Comparison of ENCODE assay signal across 8 cellular contexts in genomic region chr19:50723069-50723468, GRCh38. TPM values are rescaled to one million over a fixed set of nuclear protein-coding genes. Genes with fewer than 3 reads are reported as not detected.
DNase-seq lines count a peak whose midpoint lies in the region; ATAC-seq, FAIRE-seq and TF ChIP-seq lines count a peak whose summit lies in the region.

Gene CLEC11A, plus strand, starts transcription at chr19:50723364. Its CDS starts 162 bp downstream, at chr19:50723526.

- peaks cover 33% of the 10 kb centered on the region for H3K27me3 Mint-ChIP-seq in stimulated activated naive CD8-positive, alpha-beta T cell treated with anti-CD3 and anti-CD28 coated beads, Interleukin-15, Interleukin-2, amounts not matched to agents 100 ng/mL and 50 ng/mL, for 24 hours

- H3K27ac Mint-ChIP-seq in stimulated activated naive CD8-positive, alpha-beta T cell treated with anti-CD3 and anti-CD28 coated beads, Interleukin-15, Interleukin-2, amounts not matched to agents 100 ng/mL and 50 ng/mL, for 24 hours: peak within 1 kb of the TSS; percentile 65

- H3K4me2 ChIP-seq in keratinocyte (ENCODE audit: control insufficient read depth, extremely low read depth, insufficient read depth, low read depth, low read length): peak within 1 kb of the TSS; percentile 77

- no peak for FAIRE-seq in keratinocyte (lab: Jason Lieb, UNC)

- no peak within 1 kb of the TSS for H3K9ac ChIP-seq in keratinocyte (ENCODE audit: control insufficient read depth, extremely low read depth, insufficient read depth, low read length)

- no peaks in the 10 kb centered on the region for H3K36me3 Mint-ChIP-seq in stimulated activated naive CD8-positive, alpha-beta T cell treated with anti-CD3 and anti-CD28 coated beads, Interleukin-15, Interleukin-2, amounts not matched to agents 100 ng/mL and 50 ng/mL, for 24 hours (ENCODE audit: low read depth)

- H3K9me1 ChIP-seq in keratinocyte (ENCODE audit: control insufficient read depth, extremely low read depth, insufficient read depth, low read length): no peaks in the 10 kb centered on the region

- dilution Hi-C loops in keratinocyte (cut with MboI; ENCODE audit: extremely low pct_ligation_motif_present, low sequenced_read_pairs): no loop called here

- no peak for DNase-seq in stimulated activated naive CD8-positive, alpha-beta T cell treated with anti-CD3 and anti-CD28 coated beads, Interleukin-15, Interleukin-2, amounts not matched to agents 100 U/mL and 50 U/mL, for 24 hours
- DNase-seq in astrocyte of the cerebellum (ENCODE audit: low read depth) (no peak), keratinocyte (ENCODE audit: low read depth, low spot score) (no peak), substantia nigra (lab: John Stamatoyannopoulos, UW) (no peak), NCI-H1436 (lab: John Stamatoyannopoulos, UW) (no peak), LoVo (ENCODE audit: low spot score) (no peak), NAMALWA (ENCODE audit: low spot score) (no peak)

- peaks cover 4% of the 10 kb centered on the region for H4K20me1 ChIP-seq in keratinocyte (ENCODE audit: control insufficient read depth, extremely low read depth, insufficient read depth, low read length)

- peaks cover 14% of the 10 kb centered on the region for H3K27me3 ChIP-seq in keratinocyte (ENCODE audit: control insufficient read depth, extremely low read depth, insufficient read depth, low read length)

- TF ChIP-seq CTCF in astrocyte of the cerebellum (IDR thresholded peaks at IDR 0.05; ENCODE audit: low read depth, low read length, missing control alignments) (no peak), keratinocyte (optimal IDR thresholded peaks at IDR 0.05 in 1 of 3, IDR thresholded peaks at IDR 0.05 in 1 of 3, conservative IDR thresholded peaks at IDR 0.05 in 1 of 3; ENCODE audit: extremely low read depth in 1 of 3, insufficient read depth in 2 of 3, low read length in 3 of 3) (no peak)

- no peaks in the 10 kb centered on the region for H3K9me3 Mint-ChIP-seq in stimulated activated naive CD8-positive, alpha-beta T cell treated with anti-CD3 and anti-CD28 coated beads, Interleukin-15, Interleukin-2, amounts not matched to agents 100 ng/mL and 50 ng/mL, for 24 hours

- H3K4me1 ChIP-seq in keratinocyte (ENCODE audit: control insufficient read depth, extremely low read depth, insufficient read depth, low read length): peaks cover 14% of the 10 kb centered on the region

- in situ Hi-C loops in astrocyte of the cerebellum (cut with HindIII; ENCODE audit: low sequenced_read_pairs): no loop called here

- H3K27ac ChIP-seq in keratinocyte (ENCODE audit: control insufficient read depth, insufficient read depth, low read length) (no peak within 1 kb of the TSS), substantia nigra (ENCODE audit: low read depth, low read length, poor library complexity, severe bottlenecking) (peak within 1 kb of the TSS; percentile 67)

- H3K4me3 ChIP-seq in astrocyte of the cerebellum (ENCODE audit: low read depth, low read length) (peak within 1 kb of the TSS; percentile 51), keratinocyte (ENCODE audit: control insufficient read depth in 2 of 3, extremely low read depth in 1 of 3, insufficient read depth in 2 of 3, low read depth in 1 of 3, low read length in 3 of 3) (peak within 1 kb of the TSS; percentile 70 to 84 (median 70))

- H3K4me1 Mint-ChIP-seq in stimulated activated naive CD8-positive, alpha-beta T cell treated with anti-CD3 and anti-CD28 coated beads, Interleukin-15, Interleukin-2, amounts not matched to agents 100 ng/mL and 50 ng/mL, for 24 hours (ENCODE audit: low read depth): peaks cover 31% of the 10 kb centered on the region

- peak within 1 kb of the TSS; percentile 94 for H2AFZ ChIP-seq in keratinocyte (ENCODE audit: control insufficient read depth, low read length)

- peak within 1 kb of the TSS; percentile 85 for H3K4me3 Mint-ChIP-seq in stimulated activated naive CD8-positive, alpha-beta T cell treated with anti-CD3 and anti-CD28 coated beads, Interleukin-15, Interleukin-2, amounts not matched to agents 100 ng/mL and 50 ng/mL, for 24 hours

- ATAC-seq in stimulated activated naive CD8-positive, alpha-beta T cell treated with anti-CD3 and anti-CD28 coated beads, Interleukin-15, Interleukin-2, amounts not matched to agents 100 U/mL and 50 U/mL, for 24 hours: no peak

- no peaks in the 10 kb centered on the region for H3K36me3 ChIP-seq in keratinocyte (ENCODE audit: control insufficient read depth in 2 of 2, extremely low read depth in 1 of 2, insufficient read depth in 2 of 2, low read length in 2 of 2)

- no peaks in the 10 kb centered on the region for H3K9me3 ChIP-seq in keratinocyte (ENCODE audit: control insufficient read depth, low read depth, low read length)

- H3K79me2 ChIP-seq in keratinocyte (ENCODE audit: control insufficient read depth, insufficient read depth, low read length): no peaks in the 10 kb centered on the region

RNA-seq across cellular contexts. Expression of gene CLEC11A, which starts in this region (rescaled TPM):
- 0.56 to 1.2 TPM (median 0.67 TPM) in 3 replicates for polyA plus RNA-seq in keratinocyte
- polyA plus RNA-seq in keratinocyte (2011; ENCODE audit: low read depth): 0.69 TPM
- 0.50 and 2.9 TPM in 2 replicates for polyA plus RNA-seq in keratinocyte (2011; cell fraction: cytosol; rRNA removed)
- polyA plus RNA-seq in keratinocyte (2011; cell fraction: nucleus; rRNA removed): 1.1 and 2.8 TPM in 2 replicates
- polyA plus RNA-seq in keratinocyte (2012; ENCODE audit: low replicate concordance): 2.0 and 3.2 TPM in 2 replicates
- not detected in 3 replicates for polyA minus RNA-seq in keratinocyte
- 2.3 TPM for polyA minus RNA-seq in keratinocyte (2011; cell fraction: cytosol; rRNA and poly(A)+ RNA removed)
- 0.62 and 0.95 TPM in 2 replicates for polyA minus RNA-seq in keratinocyte (2011; cell fraction: nucleus; rRNA and poly(A)+ RNA removed)
